ENCODE assay signal across 20 cellular contexts in the genomic region with DNA sequence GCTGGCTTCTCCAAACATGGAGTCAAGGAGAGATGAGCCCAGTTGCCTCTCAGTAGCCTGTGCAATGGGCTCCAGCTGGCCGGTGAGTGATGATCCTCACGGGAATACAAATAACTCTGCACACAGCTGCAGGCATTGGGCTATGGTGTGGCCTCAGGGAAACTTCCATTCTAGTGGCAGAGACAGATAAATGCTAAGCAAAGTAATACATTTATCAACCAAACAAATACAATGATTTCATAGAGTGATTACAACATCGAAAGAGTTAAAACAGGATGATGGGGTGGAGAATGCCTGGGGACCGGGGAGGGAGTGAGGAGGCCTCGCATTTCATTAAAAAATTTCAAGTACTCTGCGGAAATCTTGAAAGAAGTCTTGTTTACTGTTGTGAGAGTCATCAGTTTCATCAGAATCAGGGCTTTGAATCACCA. TPM values are rescaled to one million over a fixed set of nuclear protein-coding genes. Genes with fewer than 3 reads are reported as not detected.
DNase-seq lines count a peak whose midpoint lies in the region; ATAC-seq, FAIRE-seq and TF ChIP-seq lines count a peak whose summit lies in the region.
"Had no signal": no experiment of that assay in that cellular context is flagged by ENCODE, and none has a peak within 500 bp of the region (broad histone marks: within the 10 kb centered on the region; RNA-seq: fewer than 3 reads in every experiment).

No MANE protein-coding gene starts in this region.

- dilution Hi-C loops in IMR-90 (cut with HindIII; ENCODE audit: low sequenced_read_pairs, unreplicated experiment) = no loop called here

- BruUV-seq in IMR-90 (replicated peaks; lab: Mats Ljungman, UMichigan) = no TSS peak

- TF ChIP-seq CTCF in IMR-90 (conservative IDR thresholded peaks at IDR 0.05; ENCODE audit: low read depth, low read length) (no peak), bronchial epithelial cell (IDR thresholded peaks at IDR 0.05; ENCODE audit: insufficient read depth, low read length, severe bottlenecking) (no peak), kidney (IDR thresholded peaks at IDR 0.05; ENCODE audit: borderline replicate concordance, extremely low read depth, insufficient read depth) (no peak)

- DNase-seq in AG08395 (ENCODE audit: low spot score) = peak; percentile 55
- peak; percentile 64 for DNase-seq in IMR-90
- peak; percentile 90 for DNase-seq in bronchial epithelial cell (ENCODE audit: low read depth)
- DNase-seq in kidney = peak; percentile 38
- DNase-seq in stimulated activated CD8-positive, alpha-beta memory T cell treated with anti-CD3 and anti-CD28 coated beads, Interleukin-4, amount 100 ng/mL, for 48 hours = no peak
- DNase-seq in GOT3 (lab: John Stamatoyannopoulos, UW) = no peak
- DNase-seq: activated CD4-positive, alpha-beta T cell treated with anti-CD3 and anti-CD28 coated beads, Interleukin-2, amount 10 ng/mL, durations not matched to agents 7 days and 5 days; AML-193; DMS153; lower lobe of right lung; NCI-H2081; nephron progenitor cell; Peyer's patch; right cardiac atrium; stimulated activated CD4-positive, alpha-beta T cell treated with anti-CD3 and anti-CD28 coated beads, Interleukin-2, amount 100 ng/mL, for 48 hours; T-helper 2 cell; upper lobe of left lung had no signal

- H3K4me3 ChIP-seq in IMR-90 (ENCODE audit: insufficient read depth, low read depth, low read length) (no peak overlapping the region), bronchial epithelial cell (ENCODE audit: low read depth, low read length) (no peak overlapping the region), kidney (ENCODE audit: low read length in 2 of 2) (no peak overlapping the region)
- H3K4me3 ChIP-seq: lower lobe of right lung, Peyer's patch, upper lobe of left lung had no signal

- TF ChIP-seq RAD21 in IMR-90 (IDR thresholded peaks at IDR 0.05; ENCODE audit: low read length) = no peak

- no peaks in the 10 kb centered on the region for H3K79me1 ChIP-seq in IMR-90 (ENCODE audit: low read depth in 1 of 2, low read length in 2 of 2)

- no peak overlapping the region for H3K23ac ChIP-seq in IMR-90 (ENCODE audit: low read depth, low read length)

- no peaks in the 10 kb centered on the region for H3K36me3 ChIP-seq in IMR-90 (ENCODE audit: control insufficient read depth, insufficient read depth, low read length)
- no peaks in the 10 kb centered on the region for H3K36me3 ChIP-seq in bronchial epithelial cell (ENCODE audit: control insufficient read depth, insufficient read depth, low read length)
- H3K36me3 ChIP-seq in kidney (ENCODE audit: control insufficient read depth in 1 of 2, insufficient read depth in 2 of 2, low read length in 2 of 2) = no peaks in the 10 kb centered on the region
- H3K36me3 ChIP-seq: lower lobe of right lung, Peyer's patch, upper lobe of left lung had no signal

- no peak overlapping the region for H4K5ac ChIP-seq in IMR-90 (ENCODE audit: low read depth, low read length)

- no peak overlapping the region for H3K9ac ChIP-seq in IMR-90 (ENCODE audit: low read depth, low read length)
- no peak overlapping the region for H3K9ac ChIP-seq in kidney (ENCODE audit: low read length in 2 of 2)

- H4K20me1 ChIP-seq in IMR-90 (ENCODE audit: insufficient read depth, low read length) = no peaks in the 10 kb centered on the region

- CTCF ChIA-PET in IMR-90 (lab: Yijun Ruan, JAX) = no interaction called here

- in situ Hi-C loops in IMR-90 (cut with MboI; ENCODE audit: low sequenced_read_pairs) = no loop called here

- no peak overlapping the region for H2AFZ ChIP-seq in IMR-90 (replicated peaks; ENCODE audit: low read length, poor library complexity)

- no peak overlapping the region for H3K56ac ChIP-seq in IMR-90 (ENCODE audit: extremely low read depth, insufficient read depth, low read length)

- no peak overlapping the region for H3K4ac ChIP-seq in IMR-90 (ENCODE audit: low read depth, low read length)

- no CpG with 5 or more reads among the region's 6 CpGs for WGBS in IMR-90 (ENCODE audit: extremely low coverage in 2 of 2, insufficient read length in 1 of 2), 2 experiments

- no peak overlapping the region for H2BK120ac ChIP-seq in IMR-90 (ENCODE audit: low read depth, low read length)

- H3K9me1 ChIP-seq in IMR-90 (ENCODE audit: insufficient read depth, low read length) = 0 out of 2 replicates have a peak, but pooled peaks cover 5% of the 10 kb centered on the region

- H3K18ac ChIP-seq in IMR-90 (ENCODE audit: low read depth, low read length) = no peak overlapping the region

- H2BK15ac ChIP-seq in IMR-90 (ENCODE audit: low read depth, low read length) = no peak overlapping the region; the same call in 2 of the 3 replicates

- POLR2A ChIA-PET in IMR-90 (lab: Charles Lee; ENCODE audit: unreplicated experiment) = no interaction called here

- H3K27ac ChIP-seq in IMR-90 (ENCODE audit: insufficient read depth, low read length) (peak overlapping the region; percentile 5; the same call in 1 of the 2 replicates), kidney (ENCODE audit: low read depth in 2 of 2, low read length in 2 of 2) (no peak overlapping the region)
- H3K27ac ChIP-seq: lower lobe of right lung, Peyer's patch, upper lobe of left lung had no signal

- FAIRE-seq in bronchial epithelial cell (lab: Jason Lieb, UNC) (no peak), kidney (lab: Jason Lieb, UNC) (no peak)

- H2BK5ac ChIP-seq in IMR-90 (ENCODE audit: low read depth, low read length, poor library complexity, severe bottlenecking) = peak overlapping the region; percentile 1

- H3K9me3 ChIP-seq in IMR-90 (ENCODE audit: control insufficient read depth, insufficient read depth, low read length) (no peaks in the 10 kb centered on the region), kidney (ENCODE audit: control insufficient read depth in 1 of 2, low read length in 2 of 2) (no peaks in the 10 kb centered on the region)
- H3K9me3 ChIP-seq: lower lobe of right lung, Peyer's patch, upper lobe of left lung had no signal

- no peak overlapping the region for H4K8ac ChIP-seq in IMR-90 (ENCODE audit: low read depth in 2 of 2, low read length in 2 of 2)

- peak; percentile 82 for ATAC-seq in IMR-90 (ENCODE audit: low read depth)
- no peak for ATAC-seq in SK-N-SH treated with all-trans-retinoic acid at 6 μM for 48 hours
- no peak for ATAC-seq in HG02981 (IDR thresholded peaks at IDR 0.05; ENCODE audit: unreplicated experiment)
- ATAC-seq: esophagus mucosa had no signal

- H2AK5ac ChIP-seq in IMR-90 (ENCODE audit: low read depth, low read length) = no peak overlapping the region

- no peaks in the 10 kb centered on the region; the same call in 1 of the 2 replicates for H3K4me1 ChIP-seq in IMR-90 (ENCODE audit: control insufficient read depth, insufficient read depth, low read length)
- H3K4me1 ChIP-seq in kidney (ENCODE audit: control insufficient read depth in 1 of 2, insufficient read depth in 1 of 2, low read depth in 1 of 2, low read length in 2 of 2) = no peaks in the 10 kb centered on the region
- H3K4me1 ChIP-seq: lower lobe of right lung, Peyer's patch, upper lobe of left lung had no signal

- intact Hi-C loops in IMR-90 (cut with micrococcal nuclease) (no loop called here), kidney (cut with DNase I) (no loop called here)

- peak overlapping the region; percentile 20; the same call in 1 of the 2 replicates for H3K4me2 ChIP-seq in IMR-90 (ENCODE audit: low read depth, low read length)

- TF ChIP-seq POLR2A in IMR-90 (IDR thresholded peaks at IDR 0.05; ENCODE audit: low read depth, low read length) = no peak

- no peak overlapping the region for H4K91ac ChIP-seq in IMR-90 (ENCODE audit: insufficient read depth, low read depth, low read length)

- H2AK9ac ChIP-seq in IMR-90 (replicated peaks; ENCODE audit: low read depth, low read length, poor library complexity) = no peak overlapping the region

- 0 out of 2 replicates have a peak overlapping the region, but pooled peaks have one; percentile 27 for H2BK20ac ChIP-seq in IMR-90 (ENCODE audit: low read depth, low read length)

- H3K27me3 ChIP-seq in IMR-90 (ENCODE audit: control insufficient read depth, insufficient read depth, low read length) (no peaks in the 10 kb centered on the region), bronchial epithelial cell (ENCODE audit: control insufficient read depth, insufficient read depth, low read length) (no peaks in the 10 kb centered on the region)
- H3K27me3 ChIP-seq: Peyer's patch, upper lobe of left lung had no signal

- H3K14ac ChIP-seq in IMR-90 (replicated peaks; ENCODE audit: low read depth, low read length) = no peak overlapping the region

TF ChIP-seq in IMR-90, 13 proteins besides CTCF, POLR2A, EP300 and RAD21 (continues in another document):
- TF ChIP-seq CEBPB (IDR thresholded peaks at IDR 0.05; ENCODE audit: low read depth, low read length) = no peak
- TF ChIP-seq CHD1 (IDR thresholded peaks at IDR 0.05; ENCODE audit: low read depth, low read length) = no peak
- TF ChIP-seq MAZ (IDR thresholded peaks at IDR 0.05; ENCODE audit: borderline replicate concordance, low read depth, low read length) = no peak
- no peak for TF ChIP-seq BHLHE40 (IDR thresholded peaks at IDR 0.05; ENCODE audit: low read depth, low read length)
- TF ChIP-seq RCOR1 (IDR thresholded peaks at IDR 0.05; ENCODE audit: insufficient replicate concordance, low read length) = no peak

RNA-seq across cellular contexts. Expression of a gene that starts 15.0 kb away (rescaled TPM):
- total RNA-seq in IMR-90 (2012; rRNA removed) = 72.2 and 90.9 TPM in 2 replicates
- 184 and 201 TPM in 2 replicates for polyA plus RNA-seq in IMR-90 (2012; rRNA removed)
- 129 and 173 TPM in 2 replicates for polyA plus RNA-seq in IMR-90 (2012; cell fraction: cytosol; rRNA removed)
- polyA plus RNA-seq in IMR-90 (2012; cell fraction: nucleus; rRNA removed; ENCODE audit: low replicate concordance) = 171 and 218 TPM in 2 replicates
- total RNA-seq in bronchial epithelial cell = 77.1 and 102 TPM in 2 replicates
- total RNA-seq in kidney = 93.8 TPM
- polyA plus RNA-seq in kidney (ENCODE audit: insufficient read depth, low read depth, low replicate concordance) = 183 TPM

RNA-seq across cellular contexts. Expression of a gene that starts 53.5 kb away (rescaled TPM):
- total RNA-seq in IMR-90 (2012; rRNA removed) = 0.28 and 0.54 TPM in 2 replicates
- polyA plus RNA-seq in IMR-90 (2012; rRNA removed) = 0.32 and 0.49 TPM in 2 replicates
- 0.22 and 0.48 TPM in 2 replicates for polyA plus RNA-seq in IMR-90 (2012; cell fraction: cytosol; rRNA removed)
- polyA plus RNA-seq in IMR-90 (2012; cell fraction: nucleus; rRNA removed; ENCODE audit: low replicate concordance) = 0.15 and 0.48 TPM in 2 replicates
- 6.5 and 11.1 TPM in 2 replicates for total RNA-seq in bronchial epithelial cell
- total RNA-seq in kidney = 1.8 TPM
- polyA plus RNA-seq in kidney (ENCODE audit: insufficient read depth, low read depth, low replicate concordance) = 2.2 TPM
- total RNA-seq: activated CD4-positive, alpha-beta T cell treated with anti-CD3 and anti-CD28 coated beads, Interleukin-2, amount 10 ng/mL, durations not matched to agents 7 days and 5 days; lower lobe of right lung had no signal

Comparison
In these comparisons a context has a peak if more than half of its experiments do, and no peak if none do; other contexts are left out.
1. DNase-seq: peak in AG08395 (single experiment), IMR-90 (single experiment), bronchial epithelial cell (single experiment) and kidney (single experiment); none in stimulated activated CD8-positive, alpha-beta memory T cell treated with anti-CD3 and anti-CD28 coated beads, Interleukin-4, amount 100 ng/mL, for 48 hours (single experiment) and GOT3 (single experiment).